ENCODE assay signal across 1 cellular context in genomic region chr11:63999349-64000025, GRCh38.
TF ChIP-seq lines count a peak whose summit lies in the region.

No MANE protein-coding gene starts in this region.

TF ChIP-seq in HEK293, 187 proteins besides CTCF, POLR2A, EP300 and RAD21 (continued from another document):
- peak; percentile 94 for TF ChIP-seq KLF1 (tag by site-specific recombination; IDR thresholded peaks at IDR 0.05)
- TF ChIP-seq, protein P1, sequence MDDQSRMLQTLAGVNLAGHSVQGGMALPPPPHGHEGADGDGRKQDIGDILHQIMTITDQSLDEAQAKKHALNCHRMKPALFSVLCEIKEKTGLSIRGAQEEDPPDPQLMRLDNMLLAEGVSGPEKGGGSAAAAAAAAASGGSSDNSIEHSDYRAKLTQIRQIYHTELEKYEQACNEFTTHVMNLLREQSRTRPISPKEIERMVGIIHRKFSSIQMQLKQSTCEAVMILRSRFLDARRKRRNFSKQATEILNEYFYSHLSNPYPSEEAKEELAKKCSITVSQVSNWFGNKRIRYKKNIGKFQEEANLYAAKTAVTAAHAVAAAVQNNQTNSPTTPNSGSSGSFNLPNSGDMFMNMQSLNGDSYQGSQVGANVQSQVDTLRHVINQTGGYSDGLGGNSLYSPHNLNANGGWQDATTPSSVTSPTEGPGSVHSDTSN (CRISPR knock-in tag; IDR thresholded peaks at IDR 0.05), result no peak
- peak; percentile 48; the same call in 1 of the 2 replicates for TF ChIP-seq ZFHX2 (tag by site-specific recombination; conservative IDR thresholded peaks at IDR 0.05)
- peak; percentile 49; the same call in 1 of the 2 replicates for TF ChIP-seq EGR2 (tag by site-specific recombination; IDR thresholded peaks at IDR 0.05; ENCODE audit: low read depth)
- no peak for TF ChIP-seq ZNF660 (tag by site-specific recombination; IDR thresholded peaks at IDR 0.05)
- no peak for TF ChIP-seq ZNF155 (tag by site-specific recombination; IDR thresholded peaks at IDR 0.05)
- TF ChIP-seq SALL2 (tag by site-specific recombination; IDR thresholded peaks at IDR 0.05; ENCODE audit: borderline replicate concordance), result no peak
- no peak for TF ChIP-seq ZNF223 (tag by site-specific recombination; IDR thresholded peaks at IDR 0.05)
- TF ChIP-seq KLF8 (tag by site-specific recombination; IDR thresholded peaks at IDR 0.05), result peak; percentile 86
- TF ChIP-seq ZFP69B (tag by site-specific recombination; IDR thresholded peaks at IDR 0.05), result 0 out of 2 replicates have a peak, but pooled peaks have one; percentile 17
- TF ChIP-seq ZNF600 (tag by site-specific recombination; IDR thresholded peaks at IDR 0.05), result 0 out of 2 replicates have a peak, but pooled peaks have one; percentile 21
- no peak for TF ChIP-seq YY2 (tag by site-specific recombination; IDR thresholded peaks at IDR 0.05)
- peak; percentile 33 for TF ChIP-seq SP2 (tag by site-specific recombination; IDR thresholded peaks at IDR 0.05)
- TF ChIP-seq, protein P2, sequence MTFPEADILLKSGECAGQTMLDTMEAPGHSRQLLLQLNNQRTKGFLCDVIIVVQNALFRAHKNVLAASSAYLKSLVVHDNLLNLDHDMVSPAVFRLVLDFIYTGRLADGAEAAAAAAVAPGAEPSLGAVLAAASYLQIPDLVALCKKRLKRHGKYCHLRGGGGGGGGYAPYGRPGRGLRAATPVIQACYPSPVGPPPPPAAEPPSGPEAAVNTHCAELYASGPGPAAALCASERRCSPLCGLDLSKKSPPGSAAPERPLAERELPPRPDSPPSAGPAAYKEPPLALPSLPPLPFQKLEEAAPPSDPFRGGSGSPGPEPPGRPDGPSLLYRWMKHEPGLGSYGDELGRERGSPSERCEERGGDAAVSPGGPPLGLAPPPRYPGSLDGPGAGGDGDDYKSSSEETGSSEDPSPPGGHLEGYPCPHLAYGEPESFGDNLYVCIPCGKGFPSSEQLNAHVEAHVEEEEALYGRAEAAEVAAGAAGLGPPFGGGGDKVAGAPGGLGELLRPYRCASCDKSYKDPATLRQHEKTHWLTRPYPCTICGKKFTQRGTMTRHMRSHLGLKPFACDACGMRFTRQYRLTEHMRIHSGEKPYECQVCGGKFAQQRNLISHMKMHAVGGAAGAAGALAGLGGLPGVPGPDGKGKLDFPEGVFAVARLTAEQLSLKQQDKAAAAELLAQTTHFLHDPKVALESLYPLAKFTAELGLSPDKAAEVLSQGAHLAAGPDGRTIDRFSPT (tag by site-specific recombination; IDR thresholded peaks at IDR 0.05), result no peak
- TF ChIP-seq, protein P3, sequence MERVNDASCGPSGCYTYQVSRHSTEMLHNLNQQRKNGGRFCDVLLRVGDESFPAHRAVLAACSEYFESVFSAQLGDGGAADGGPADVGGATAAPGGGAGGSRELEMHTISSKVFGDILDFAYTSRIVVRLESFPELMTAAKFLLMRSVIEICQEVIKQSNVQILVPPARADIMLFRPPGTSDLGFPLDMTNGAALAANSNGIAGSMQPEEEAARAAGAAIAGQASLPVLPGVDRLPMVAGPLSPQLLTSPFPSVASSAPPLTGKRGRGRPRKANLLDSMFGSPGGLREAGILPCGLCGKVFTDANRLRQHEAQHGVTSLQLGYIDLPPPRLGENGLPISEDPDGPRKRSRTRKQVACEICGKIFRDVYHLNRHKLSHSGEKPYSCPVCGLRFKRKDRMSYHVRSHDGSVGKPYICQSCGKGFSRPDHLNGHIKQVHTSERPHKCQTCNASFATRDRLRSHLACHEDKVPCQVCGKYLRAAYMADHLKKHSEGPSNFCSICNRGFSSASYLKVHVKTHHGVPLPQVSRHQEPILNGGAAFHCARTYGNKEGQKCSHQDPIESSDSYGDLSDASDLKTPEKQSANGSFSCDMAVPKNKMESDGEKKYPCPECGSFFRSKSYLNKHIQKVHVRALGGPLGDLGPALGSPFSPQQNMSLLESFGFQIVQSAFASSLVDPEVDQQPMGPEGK (tag by site-specific recombination; IDR thresholded peaks at IDR 0.05), result 0 out of 2 replicates have a peak, but pooled peaks have one; percentile 29
- TF ChIP-seq GLIS2 (tag by site-specific recombination; IDR thresholded peaks at IDR 0.05), result peak; percentile 68; the same call in 1 of the 2 replicates
